In genomic region chr4:159240690-159241089, GRCh38 we compare ENCODE assay signal across 17 cellular contexts.
DNase-seq lines count a peak whose midpoint lies in the region; ATAC-seq and TF ChIP-seq lines count a peak whose summit lies in the region.
"Had no signal": no experiment of that assay in that cellular context is flagged by ENCODE, and none has a peak within 500 bp of the region (broad histone marks: within the 10 kb centered on the region; RNA-seq: fewer than 3 reads in every experiment).

No MANE protein-coding gene starts in this region.

- H3K27me3 Mint-ChIP-seq in osteocyte (ENCODE audit: unreplicated experiment), result no peaks in the 10 kb centered on the region
- H3K27me3 Mint-ChIP-seq: activated T-cell treated with anti-CD3 and anti-CD28 coated beads, Interleukin-2, amount 50 U/mL, for 24 hours had no signal

- no peak overlapping the region for H3K4me3 ChIP-seq in choroid plexus epithelial cell (ENCODE audit: low read depth, low read length)
- peak overlapping the region in 1 of 2 donors; percentile 23 for H3K4me3 ChIP-seq in tibial artery
- H3K4me3 ChIP-seq: GM12878, suprapubic skin had no signal

- H3K27me3 ChIP-seq in layer of hippocampus (ENCODE audit: control insufficient read depth, insufficient read depth, low read length), result no peaks in the 10 kb centered on the region
- H3K27me3 ChIP-seq in tibial artery, result no peaks in the 10 kb centered on the region
- H3K27me3 ChIP-seq: suprapubic skin had no signal

- peak overlapping the region; percentile 1 for H3K27ac ChIP-seq in layer of hippocampus (ENCODE audit: low read depth, low read length)
- H3K27ac ChIP-seq in tibial artery, result peak overlapping the region; percentile 8 to 48
- H3K27ac ChIP-seq: 22Rv1, suprapubic skin had no signal

- H3K9me3 Mint-ChIP-seq in osteocyte (ENCODE audit: unreplicated experiment), result peaks cover 5% of the 10 kb centered on the region
- H3K9me3 Mint-ChIP-seq: activated T-cell treated with anti-CD3 and anti-CD28 coated beads, Interleukin-2, amount 50 U/mL, for 24 hours had no signal

- H3K4me1 ChIP-seq in tibial artery, result peaks cover 0 to 33% (median 4%) of the 10 kb centered on the region in 4 donors

- H3K27ac Mint-ChIP-seq in osteocyte (ENCODE audit: unreplicated experiment), result no peak overlapping the region
- H3K27ac Mint-ChIP-seq: activated T-cell treated with anti-CD3 and anti-CD28 coated beads, Interleukin-2, amount 50 U/mL, for 24 hours had no signal

- no peak overlapping the region for H3K4me3 Mint-ChIP-seq in osteocyte (ENCODE audit: unreplicated experiment)
- H3K4me3 Mint-ChIP-seq: activated T-cell treated with anti-CD3 and anti-CD28 coated beads, Interleukin-2, amount 50 U/mL, for 24 hours had no signal

- in situ Hi-C loops in ACHN (cut with HindIII; ENCODE audit: low pct_ligation_motif_present, low pct_unique_long_range_greater_than_20kb, low sequenced_read_pairs), result no loop called here

- intact Hi-C loops in tibial artery (cut with DNase I; ENCODE audit: low total_unique reads), result no loop called here

- no peaks in the 10 kb centered on the region for H3K9me3 ChIP-seq in tibial artery
- H3K9me3 ChIP-seq: suprapubic skin had no signal

- no peaks in the 10 kb centered on the region for H3K36me3 ChIP-seq in tibial artery
- H3K36me3 ChIP-seq: suprapubic skin had no signal

- peaks cover 6% of the 10 kb centered on the region for H3K4me1 Mint-ChIP-seq in osteocyte (ENCODE audit: unreplicated experiment)

- peak; percentile 79 for DNase-seq in SIG-M5 treated with dmso at 0.1 percent for 504 hours (lab: John Stamatoyannopoulos, UW; ENCODE audit: unreplicated experiment)
- DNase-seq in SIG-M5 (lab: John Stamatoyannopoulos, UW), result no peak
- peak; percentile 47 for DNase-seq in choroid plexus epithelial cell (ENCODE audit: low read depth)
- no peak for DNase-seq in tibial artery
- no peak for DNase-seq in osteocyte (ENCODE audit: extremely low spot score, unreplicated experiment)
- no peak for DNase-seq in ACHN
- DNase-seq: activated T-cell treated with anti-CD3 and anti-CD28 coated beads, Interleukin-2, amount 50 U/mL, for 24 hours; anterior cingulate cortex; DMS 273 treated with DMSO at 0.1 percent for 48 hours; effector memory CD4-positive, alpha-beta T cell; NCI-H1092 treated with DMSO at 0.1 percent for 48 hours; NCI-H524 treated with DMSO at 0.1 percent for 48 hours had no signal

- TF ChIP-seq CTCF in choroid plexus epithelial cell (conservative IDR thresholded peaks at IDR 0.05; ENCODE audit: low read depth, low read length) (no peak), tibial artery (IDR thresholded peaks at IDR 0.05) (no peak), osteocyte (IDR thresholded peaks at IDR 0.05) (no peak)

- H3K36me3 Mint-ChIP-seq in osteocyte (ENCODE audit: unreplicated experiment), result peaks cover 17% of the 10 kb centered on the region

- no peak for ATAC-seq in HG03159 (IDR thresholded peaks at IDR 0.05; ENCODE audit: unreplicated experiment)
- ATAC-seq: GM12878 had no signal

Comparison
In these comparisons a context has a peak if more than half of its experiments do, and no peak if none do; other contexts are left out.
1. DNase-seq: peak in SIG-M5 treated with dmso at 0.1 percent for 504 hours (single experiment) and choroid plexus epithelial cell (single experiment); none in SIG-M5 (single experiment), tibial artery (0 of 2), osteocyte (single experiment) and ACHN (single experiment).